Comparison of ENCODE assay signal across 10 cellular contexts in genomic region chr3:69282191-69282590, GRCh38.
A peak's percentile ranks its signal among the peaks of the same experiment; 100 is the strongest.
DNase-seq lines count a peak whose midpoint lies in the region; ATAC-seq and TF ChIP-seq lines count a peak whose summit lies in the region.
"Had no signal": no experiment of that assay in that cellular context is flagged by ENCODE, and none has a peak within 500 bp of the region (broad histone marks: within the 10 kb centered on the region; RNA-seq: fewer than 3 reads in every experiment).

No MANE protein-coding gene starts in this region.

- no peak overlapping the region for H3K4me3 ChIP-seq in mucosa of descending colon
- H3K4me3 ChIP-seq in transverse colon, result no peak overlapping the region

- intact Hi-C loops in mucosa of descending colon (cut with DNase I, micrococcal nuclease), result no loop called here
- intact Hi-C loops in transverse colon (cut with DNase I; ENCODE audit: low total_unique reads), result no loop called here

- in situ Hi-C loops in transverse colon (cut with MboI; ENCODE audit: low pct_ligation_motif_present in 1 of 4, low pct_unique_long_range_greater_than_20kb in 1 of 4, low sequenced_read_pairs in 3 of 4), result no loop called here

- no peak for TF ChIP-seq POLR2A in transverse colon (IDR thresholded peaks at IDR 0.05)

- no peak for TF ChIP-seq EP300 in transverse colon (IDR thresholded peaks at IDR 0.05; ENCODE audit: low read depth)

- ATAC-seq in HG03175 (IDR thresholded peaks at IDR 0.05; ENCODE audit: unreplicated experiment) (peak; percentile 90), mucosa of descending colon (peak; percentile 49), GM21367 (IDR thresholded peaks at IDR 0.05; ENCODE audit: unreplicated experiment) (no peak)

- no peaks in the 10 kb centered on the region for H3K9me3 ChIP-seq in mucosa of descending colon
- H3K9me3 ChIP-seq in transverse colon, result no peaks in the 10 kb centered on the region

- H3K4me1 ChIP-seq in mucosa of descending colon (ENCODE audit: low read depth), result no peaks in the 10 kb centered on the region
- no peaks in the 10 kb centered on the region for H3K4me1 ChIP-seq in transverse colon

- DNase-seq in activated T-cell treated with anti-CD3 and anti-CD28 coated beads for 48 hours (ENCODE audit: low read depth), result peak; percentile 53
- DNase-seq in mucosa of descending colon, result no peak
- DNase-seq in stimulated activated CD8-positive, alpha-beta memory T cell treated with anti-CD3 and anti-CD28 coated beads, Interleukin-2, amount 100 ng/mL, for 48 hours (ENCODE audit: low read depth in 2 of 2), result peak; percentile 41 to 53
- no peak for DNase-seq in transverse colon
- DNase-seq in NCI-H1048 (lab: John Stamatoyannopoulos, UW), result no peak
- DNase-seq in COLO668 (lab: John Stamatoyannopoulos, UW; ENCODE audit: unreplicated experiment), result no peak
- DNase-seq: IMR-90, naive B cell had no signal

- H3K36me3 ChIP-seq in mucosa of descending colon (ENCODE audit: low read depth) (no peaks in the 10 kb centered on the region), transverse colon (no peaks in the 10 kb centered on the region)

- no peaks in the 10 kb centered on the region for H3K27me3 ChIP-seq in transverse colon

- no peak for TF ChIP-seq CTCF in mucosa of descending colon (IDR thresholded peaks at IDR 0.05)
- no peak for TF ChIP-seq CTCF in transverse colon (IDR thresholded peaks at IDR 0.05)

- no peak overlapping the region for H3K27ac ChIP-seq in transverse colon

- 33 to 38% methylated on average over 2 to 3 of the region's 3 CpGs for WGBS in transverse colon (ENCODE audit: low coverage in 1 of 2), 2 donors

Comparison
In these comparisons a context has a peak if more than half of its experiments do, and no peak if none do; other contexts are left out.
1. DNase-seq: peak in activated T-cell treated with anti-CD3 and anti-CD28 coated beads for 48 hours (single experiment) and stimulated activated CD8-positive, alpha-beta memory T cell treated with anti-CD3 and anti-CD28 coated beads, Interleukin-2, amount 100 ng/mL, for 48 hours (2 of 2); none in mucosa of descending colon (0 of 3), transverse colon (single experiment), NCI-H1048 (single experiment) and COLO668 (single experiment).